Comparison of ENCODE assay signal across 1 cellular context in the genomic region with DNA sequence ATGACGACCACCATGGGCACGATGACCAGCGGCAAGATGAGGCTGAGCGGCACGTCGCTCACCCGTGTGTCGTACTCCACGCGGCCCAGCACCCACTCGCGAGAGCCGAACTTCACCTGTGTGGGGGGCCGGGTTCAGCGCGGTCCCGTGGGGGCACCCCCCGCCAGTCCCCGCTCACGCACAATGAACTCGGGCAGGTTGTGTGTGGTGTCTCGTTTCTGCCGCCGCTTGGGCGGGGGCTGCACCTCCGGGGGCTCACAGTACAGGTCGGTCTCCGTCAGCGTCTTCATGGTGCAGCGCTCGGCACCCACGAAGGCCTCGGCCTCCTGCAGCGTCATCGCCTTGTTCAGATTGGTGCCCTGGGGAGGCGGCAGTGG.
A peak's percentile ranks its signal among the peaks of the same experiment; 100 is the strongest.
TF ChIP-seq lines count a peak whose summit lies in the region.

No MANE protein-coding gene starts in this region.

TF ChIP-seq in GM12878, 131 proteins besides CTCF, POLR2A, EP300 and RAD21:
- TF ChIP-seq, protein P1, sequence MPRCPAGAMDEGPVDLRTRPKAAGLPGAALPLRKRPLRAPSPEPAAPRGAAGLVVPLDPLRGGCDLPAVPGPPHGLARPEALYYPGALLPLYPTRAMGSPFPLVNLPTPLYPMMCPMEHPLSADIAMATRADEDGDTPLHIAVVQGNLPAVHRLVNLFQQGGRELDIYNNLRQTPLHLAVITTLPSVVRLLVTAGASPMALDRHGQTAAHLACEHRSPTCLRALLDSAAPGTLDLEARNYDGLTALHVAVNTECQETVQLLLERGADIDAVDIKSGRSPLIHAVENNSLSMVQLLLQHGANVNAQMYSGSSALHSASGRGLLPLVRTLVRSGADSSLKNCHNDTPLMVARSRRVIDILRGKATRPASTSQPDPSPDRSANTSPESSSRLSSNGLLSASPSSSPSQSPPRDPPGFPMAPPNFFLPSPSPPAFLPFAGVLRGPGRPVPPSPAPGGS (IDR thresholded peaks at IDR 0.05; ENCODE audit: borderline replicate concordance, insufficient read depth, low read depth, low read length, poor library complexity, severe bottlenecking), result peak; percentile 44
- TF ChIP-seq CUX1 (IDR thresholded peaks at IDR 0.05; ENCODE audit: insufficient replicate concordance, low read depth, low read length) (no peak), TCF3 (IDR thresholded peaks at IDR 0.05; ENCODE audit: borderline replicate concordance, insufficient read depth, low read depth, low read length) (peak; percentile 49; the same call in 1 of the 2 replicates)
